Comparison of ENCODE assay signal across 20 cellular contexts in the genomic region with DNA sequence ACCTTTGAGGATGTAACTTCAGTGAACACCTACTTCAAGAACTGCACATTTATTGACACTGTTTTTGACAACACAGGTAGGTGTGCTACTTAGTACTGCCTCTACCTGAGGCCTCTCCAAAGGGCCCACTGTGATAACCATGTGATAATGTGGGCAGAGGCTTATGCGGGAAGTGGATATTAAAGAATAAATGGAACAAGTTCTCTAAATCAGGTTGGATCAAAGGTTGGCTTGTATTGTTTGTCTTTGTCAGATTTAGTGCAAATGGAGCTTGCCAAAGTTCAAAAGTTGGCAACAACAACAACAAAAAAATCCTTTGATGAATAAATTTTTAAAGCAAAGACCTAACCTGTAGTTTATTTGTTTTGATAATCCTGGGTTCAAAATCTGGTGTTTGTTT.
DNase-seq lines count a peak whose midpoint lies in the region; ATAC-seq and TF ChIP-seq lines count a peak whose summit lies in the region.
"Had no signal": no experiment of that assay in that cellular context is flagged by ENCODE, and none has a peak within 500 bp of the region (broad histone marks: within the 10 kb centered on the region; RNA-seq: fewer than 3 reads in every experiment).

No MANE protein-coding gene starts in this region.

- no peak overlapping the region for H3K4me3 ChIP-seq in CD4-positive, alpha-beta memory T cell (ENCODE audit: low read length in 2 of 2)
- no peak overlapping the region for H3K4me3 ChIP-seq in liver (ENCODE audit: low read depth in 1 of 3, low read length in 3 of 3)
- H3K4me3 ChIP-seq: BLaER1, SK-N-MC had no signal

- TF ChIP-seq CTCF in liver (IDR thresholded peaks at IDR 0.05; ENCODE audit: low read depth, low read length, missing input control), result no peak

- no peaks in the 10 kb centered on the region for H3K9me3 ChIP-seq in CD4-positive, alpha-beta memory T cell (ENCODE audit: control insufficient read depth in 1 of 2, low read length in 2 of 2)
- H3K9me3 ChIP-seq in T-helper 17 cell (ENCODE audit: control insufficient read depth, low read length, poor library complexity, severe bottlenecking) (no peaks in the 10 kb centered on the region), liver (ENCODE audit: control insufficient read depth in 4 of 4, low read length in 3 of 4) (no peaks in the 10 kb centered on the region)
- H3K9me3 ChIP-seq: BLaER1 had no signal

- WGBS in liver, result 28% methylated on average over 1 of the region's 1 CpG

- peaks cover 36% of the 10 kb centered on the region for H3K4me1 Mint-ChIP-seq in T-helper 1 cell treated with Interleukin-12 subunit alpha and Interleukin-12 subunit beta and Interleukin-4 antibody, amounts not matched to agents 30 μg/mL and 1 μg/mL, for 36 hours (ENCODE audit: low read depth)
- peaks cover 16 to 40% (median 27%) of the 10 kb centered on the region in 4 donors for H3K4me1 Mint-ChIP-seq in CD4-positive, alpha-beta memory T cell
- H3K4me1 Mint-ChIP-seq in T-helper 17 cell, result peaks cover 13% of the 10 kb centered on the region

- intact Hi-C loops in CD4-positive, alpha-beta memory T cell (cut with micrococcal nuclease), result no loop called here

- no peaks in the 10 kb centered on the region for H3K9me3 Mint-ChIP-seq in T-helper 1 cell treated with Interleukin-12 subunit alpha and Interleukin-12 subunit beta and Interleukin-4 antibody, amounts not matched to agents 30 μg/mL and 1 μg/mL, for 36 hours
- H3K9me3 Mint-ChIP-seq in CD4-positive, alpha-beta memory T cell, result no peaks in the 10 kb centered on the region

- H3K36me3 ChIP-seq in CD4-positive, alpha-beta memory T cell (ENCODE audit: insufficient read depth, low read length), result no peaks in the 10 kb centered on the region
- H3K36me3 ChIP-seq in liver (ENCODE audit: control insufficient read depth in 4 of 4, insufficient read depth in 3 of 4, low read depth in 1 of 4, low read length in 3 of 4), result no peaks in the 10 kb centered on the region
- H3K36me3 ChIP-seq: BLaER1 had no signal

- ATAC-seq in T-helper 17 cell (no peak), HG03520 (IDR thresholded peaks at IDR 0.05; ENCODE audit: unreplicated experiment) (no peak)

- peaks cover 9% of the 10 kb centered on the region for H3K27me3 Mint-ChIP-seq in T-helper 1 cell treated with Interleukin-12 subunit alpha and Interleukin-12 subunit beta and Interleukin-4 antibody, amounts not matched to agents 30 μg/mL and 1 μg/mL, for 36 hours (ENCODE audit: low read depth)
- no peaks in the 10 kb centered on the region for H3K27me3 Mint-ChIP-seq in CD4-positive, alpha-beta memory T cell
- no peaks in the 10 kb centered on the region for H3K27me3 Mint-ChIP-seq in T-helper 17 cell

- peak overlapping the region in 1 of 2 donors; percentile 27 for H3K9ac ChIP-seq in liver (ENCODE audit: low read depth in 1 of 2, low read length in 2 of 2)
- H3K9ac ChIP-seq: BLaER1 had no signal

- DNase-seq in T-helper 1 cell (no peak), T-helper 17 cell (no peak), germinal center (ENCODE audit: low spot score) (no peak)
- no peak for DNase-seq in CD4-positive, alpha-beta memory T cell
- DNase-seq in stimulated activated CD4-positive, alpha-beta T cell treated with anti-CD3 and anti-CD28 coated beads, Interleukin-4, amount 100 ng/mL, for 1 hour, result no peak
- DNase-seq: ACHN, DMS53, GDM1, NCI-H1092 treated with DMSO at 0.1 percent for 48 hours, NCI-H1436 treated with DMSO at 0.1 percent for 48 hours, NCI-H1930, NCI-H510A, SHP77 treated with DMSO at 0.1 percent for 48 hours had no signal

- peak in 1 of 2 donors; percentile 41 for TF ChIP-seq RAD21 in liver (IDR thresholded peaks at IDR 0.05)

- H3K27ac Mint-ChIP-seq in T-helper 1 cell treated with Interleukin-12 subunit alpha and Interleukin-12 subunit beta and Interleukin-4 antibody, amounts not matched to agents 30 μg/mL and 1 μg/mL, for 36 hours, result peak overlapping the region; percentile 89
- peak overlapping the region in 6 of 7 donors; percentile 31 to 93 (median 76) for H3K27ac Mint-ChIP-seq in CD4-positive, alpha-beta memory T cell
- peak overlapping the region; percentile 88 for H3K27ac Mint-ChIP-seq in T-helper 17 cell

- no peaks in the 10 kb centered on the region for H3K27me3 ChIP-seq in CD4-positive, alpha-beta memory T cell (ENCODE audit: insufficient read depth, low read length)
- no peaks in the 10 kb centered on the region for H3K27me3 ChIP-seq in liver (ENCODE audit: control insufficient read depth in 4 of 4, insufficient read depth in 4 of 4, low read length in 3 of 4)
- H3K27me3 ChIP-seq: BLaER1 had no signal

- H3K4me1 ChIP-seq in CD4-positive, alpha-beta memory T cell (ENCODE audit: insufficient read depth, low read length), result peaks cover 30% of the 10 kb centered on the region
- H3K4me1 ChIP-seq in liver (ENCODE audit: control insufficient read depth in 4 of 4, insufficient read depth in 4 of 4, low read length in 3 of 4), result peaks cover 0 to 49% (median 27%) of the 10 kb centered on the region in 4 donors

- POLR2A ChIA-PET in CD4-positive, alpha-beta memory T cell (lab: Charles Lee; ENCODE audit: partially characterized antibody), result interaction anchor here (1.0 to 1.8 kb wide), 3 partner anchors 10 to 105 kb away, joined by 4 read pairs; no protein-coding TSS in a partner anchor

- CTCF ChIA-PET in CD4-positive, alpha-beta memory T cell (lab: Charles Lee; ENCODE audit: partially characterized antibody), result interaction anchor here (1.5 to 1.7 kb wide), 2 partner anchors 10 to 11 kb away, joined by 5 to 8 read pairs; no protein-coding TSS in a partner anchor

- no peaks in the 10 kb centered on the region for H3K36me3 Mint-ChIP-seq in T-helper 1 cell treated with Interleukin-12 subunit alpha and Interleukin-12 subunit beta and Interleukin-4 antibody, amounts not matched to agents 30 μg/mL and 1 μg/mL, for 36 hours (ENCODE audit: low read depth)
- H3K36me3 Mint-ChIP-seq in CD4-positive, alpha-beta memory T cell, result no peaks in the 10 kb centered on the region
- peaks cover 3% of the 10 kb centered on the region for H3K36me3 Mint-ChIP-seq in T-helper 17 cell (ENCODE audit: low read depth)

- H3K27ac ChIP-seq in CD4-positive, alpha-beta memory T cell (ENCODE audit: low read depth, low read length), result no peak overlapping the region
- peak overlapping the region; percentile 2 to 75 for H3K27ac ChIP-seq in liver (ENCODE audit: low read depth in 1 of 2, low read length in 2 of 2)
- H3K27ac ChIP-seq: 22Rv1, BLaER1, RWPE1, SK-N-MC had no signal

- H3K4me3 Mint-ChIP-seq in T-helper 1 cell treated with Interleukin-12 subunit alpha and Interleukin-12 subunit beta and Interleukin-4 antibody, amounts not matched to agents 30 μg/mL and 1 μg/mL, for 36 hours, result no peak overlapping the region
- peak overlapping the region in 1 of 8 donors; percentile 16 for H3K4me3 Mint-ChIP-seq in CD4-positive, alpha-beta memory T cell
- H3K4me3 Mint-ChIP-seq in T-helper 17 cell, result no peak overlapping the region

TF ChIP-seq in liver, 16 proteins besides CTCF, POLR2A, EP300 and RAD21 (continues in another document):
- TF ChIP-seq TAF1 (conservative IDR thresholded peaks at IDR 0.05) (no peak), GABPA (IDR thresholded peaks at IDR 0.05 in 1 of 2, conservative IDR thresholded peaks at IDR 0.05 in 1 of 2) (peak in 1 of 2 donors; percentile 54), FOXA1 (IDR thresholded peaks at IDR 0.05) (no peak), RXRA (IDR thresholded peaks at IDR 0.05) (peak; percentile 70 to 81), HNF4A (conservative IDR thresholded peaks at IDR 0.05) (peak; percentile 92 to 93)
- TF ChIP-seq, protein P1, sequence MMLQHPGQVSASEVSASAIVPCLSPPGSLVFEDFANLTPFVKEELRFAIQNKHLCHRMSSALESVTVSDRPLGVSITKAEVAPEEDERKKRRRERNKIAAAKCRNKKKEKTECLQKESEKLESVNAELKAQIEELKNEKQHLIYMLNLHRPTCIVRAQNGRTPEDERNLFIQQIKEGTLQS (IDR thresholded peaks at IDR 0.05), result no peak
- TF ChIP-seq, protein P2, sequence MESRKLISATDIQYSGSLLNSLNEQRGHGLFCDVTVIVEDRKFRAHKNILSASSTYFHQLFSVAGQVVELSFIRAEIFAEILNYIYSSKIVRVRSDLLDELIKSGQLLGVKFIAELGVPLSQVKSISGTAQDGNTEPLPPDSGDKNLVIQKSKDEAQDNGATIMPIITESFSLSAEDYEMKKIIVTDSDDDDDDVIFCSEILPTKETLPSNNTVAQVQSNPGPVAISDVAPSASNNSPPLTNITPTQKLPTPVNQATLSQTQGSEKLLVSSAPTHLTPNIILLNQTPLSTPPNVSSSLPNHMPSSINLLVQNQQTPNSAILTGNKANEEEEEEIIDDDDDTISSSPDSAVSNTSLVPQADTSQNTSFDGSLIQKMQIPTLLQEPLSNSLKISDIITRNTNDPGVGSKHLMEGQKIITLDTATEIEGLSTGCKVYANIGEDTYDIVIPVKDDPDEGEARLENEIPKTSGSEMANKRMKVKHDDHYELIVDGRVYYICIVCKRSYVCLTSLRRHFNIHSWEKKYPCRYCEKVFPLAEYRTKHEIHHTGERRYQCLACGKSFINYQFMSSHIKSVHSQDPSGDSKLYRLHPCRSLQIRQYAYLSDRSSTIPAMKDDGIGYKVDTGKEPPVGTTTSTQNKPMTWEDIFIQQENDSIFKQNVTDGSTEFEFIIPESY (IDR thresholded peaks at IDR 0.05), result peak; percentile 68
- TF ChIP-seq, protein P3, sequence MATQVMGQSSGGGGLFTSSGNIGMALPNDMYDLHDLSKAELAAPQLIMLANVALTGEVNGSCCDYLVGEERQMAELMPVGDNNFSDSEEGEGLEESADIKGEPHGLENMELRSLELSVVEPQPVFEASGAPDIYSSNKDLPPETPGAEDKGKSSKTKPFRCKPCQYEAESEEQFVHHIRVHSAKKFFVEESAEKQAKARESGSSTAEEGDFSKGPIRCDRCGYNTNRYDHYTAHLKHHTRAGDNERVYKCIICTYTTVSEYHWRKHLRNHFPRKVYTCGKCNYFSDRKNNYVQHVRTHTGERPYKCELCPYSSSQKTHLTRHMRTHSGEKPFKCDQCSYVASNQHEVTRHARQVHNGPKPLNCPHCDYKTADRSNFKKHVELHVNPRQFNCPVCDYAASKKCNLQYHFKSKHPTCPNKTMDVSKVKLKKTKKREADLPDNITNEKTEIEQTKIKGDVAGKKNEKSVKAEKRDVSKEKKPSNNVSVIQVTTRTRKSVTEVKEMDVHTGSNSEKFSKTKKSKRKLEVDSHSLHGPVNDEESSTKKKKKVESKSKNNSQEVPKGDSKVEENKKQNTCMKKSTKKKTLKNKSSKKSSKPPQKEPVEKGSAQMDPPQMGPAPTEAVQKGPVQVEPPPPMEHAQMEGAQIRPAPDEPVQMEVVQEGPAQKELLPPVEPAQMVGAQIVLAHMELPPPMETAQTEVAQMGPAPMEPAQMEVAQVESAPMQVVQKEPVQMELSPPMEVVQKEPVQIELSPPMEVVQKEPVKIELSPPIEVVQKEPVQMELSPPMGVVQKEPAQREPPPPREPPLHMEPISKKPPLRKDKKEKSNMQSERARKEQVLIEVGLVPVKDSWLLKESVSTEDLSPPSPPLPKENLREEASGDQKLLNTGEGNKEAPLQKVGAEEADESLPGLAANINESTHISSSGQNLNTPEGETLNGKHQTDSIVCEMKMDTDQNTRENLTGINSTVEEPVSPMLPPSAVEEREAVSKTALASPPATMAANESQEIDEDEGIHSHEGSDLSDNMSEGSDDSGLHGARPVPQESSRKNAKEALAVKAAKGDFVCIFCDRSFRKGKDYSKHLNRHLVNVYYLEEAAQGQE (IDR thresholded peaks at IDR 0.05), result peak; percentile 55
